8 cellular contexts compared by ENCODE assay signal in genomic region chr18:2641638-2642037, GRCh38. TPM values are rescaled to one million over a fixed set of nuclear protein-coding genes. Genes with fewer than 3 reads are reported as not detected.
DNase-seq lines count a peak whose midpoint lies in the region; ATAC-seq, FAIRE-seq and TF ChIP-seq lines count a peak whose summit lies in the region.

No MANE protein-coding gene starts in this region.

- no peak overlapping the region for H3K27ac ChIP-seq in astrocyte (ENCODE audit: low read depth, low read length)
- peak overlapping the region; percentile 55 to 100 (median 98) for H3K27ac ChIP-seq in spleen

- H3K4me3 ChIP-seq in astrocyte (ENCODE audit: insufficient read depth, low read depth, low read length) (no peak overlapping the region), spleen (peak overlapping the region in 4 of 8 donors; percentile 3 to 41 (median 16))

- TF ChIP-seq POLR2A in spleen (IDR thresholded peaks at IDR 0.05) = no peak

- no peaks in the 10 kb centered on the region for H3K79me2 ChIP-seq in astrocyte (ENCODE audit: insufficient read depth, low read length)

- no peak for FAIRE-seq in astrocyte (lab: Jason Lieb, UNC)

- H3K4me1 ChIP-seq in astrocyte (ENCODE audit: insufficient read depth, low read length) (no peaks in the 10 kb centered on the region), spleen (peaks cover 14 to 93% (median 56%) of the 10 kb centered on the region in 6 donors)

- peak overlapping the region; percentile 63 for H3K27ac Mint-ChIP-seq in astrocyte (ENCODE audit: unreplicated experiment)

- in situ Hi-C loops in GM13977 (cut with MboI; ENCODE audit: low pct_unique_long_range_greater_than_20kb, low sequenced_read_pairs, unreplicated experiment) = no loop called here

- no peak overlapping the region for H3K9ac ChIP-seq in astrocyte (ENCODE audit: low read length)

- TF ChIP-seq CTCF in GM13977 (IDR thresholded peaks at IDR 0.05; ENCODE audit: extremely low read depth, insufficient read depth, missing control alignments) = no peak
- TF ChIP-seq CTCF in astrocyte (IDR thresholded peaks at IDR 0.05; ENCODE audit: insufficient read depth, low read depth, low read length) = no peak
- no peak for TF ChIP-seq CTCF in spleen (IDR thresholded peaks at IDR 0.05 in 8 of 11, conservative IDR thresholded peaks at IDR 0.05 in 3 of 11)

- H3K9me3 Mint-ChIP-seq in astrocyte (ENCODE audit: unreplicated experiment) = no peaks in the 10 kb centered on the region

- H3K4me3 Mint-ChIP-seq in astrocyte (ENCODE audit: unreplicated experiment) = no peak overlapping the region

- H2AFZ ChIP-seq in astrocyte (ENCODE audit: low read depth, low read length) = no peak overlapping the region

- H3K27me3 ChIP-seq in astrocyte (ENCODE audit: insufficient read depth, low read length) (no peaks in the 10 kb centered on the region), spleen (replicated peaks in 1 of 7) (no peaks in the 10 kb centered on the region)

- H3K9me3 ChIP-seq in astrocyte (ENCODE audit: insufficient read depth, low read depth, low read length) (no peaks in the 10 kb centered on the region), spleen (no peaks in the 10 kb centered on the region)

- peak; percentile 70 for DNase-seq in GM13977 (ENCODE audit: low spot score)
- DNase-seq in astrocyte (ENCODE audit: low read depth) = no peak
- DNase-seq in spleen = no peak
- DNase-seq in LoVo (ENCODE audit: low spot score) = no peak
- no peak for DNase-seq in islet precursor cell
- DNase-seq in D341Med (ENCODE audit: low spot score) = no peak

- H3K36me3 ChIP-seq in astrocyte (ENCODE audit: insufficient read depth, low read length) (no peaks in the 10 kb centered on the region), spleen (no peaks in the 10 kb centered on the region)

- H3K36me3 Mint-ChIP-seq in astrocyte (ENCODE audit: low read depth, unreplicated experiment) = no peaks in the 10 kb centered on the region

- peak; percentile 65 for ATAC-seq in GM21390 (IDR thresholded peaks at IDR 0.05; ENCODE audit: unreplicated experiment)
- ATAC-seq in HG03575 (IDR thresholded peaks at IDR 0.05; ENCODE audit: extremely low read depth, insufficient number of reproducible peaks, low FRiP score, unreplicated experiment) = peak; percentile 67

- peaks cover 7% of the 10 kb centered on the region for H3K4me1 Mint-ChIP-seq in astrocyte (ENCODE audit: low read depth, unreplicated experiment)

- H3K27me3 Mint-ChIP-seq in astrocyte (ENCODE audit: low read depth, unreplicated experiment) = no peaks in the 10 kb centered on the region

- intact Hi-C loops in spleen (cut with DNase I; ENCODE audit: low total_unique reads) = loop anchor here (10.0 kb wide), 1 partner anchor 67 kb away; the partner anchor contains the start of genes METTL4 and NDC80

- H4K20me1 ChIP-seq in astrocyte (ENCODE audit: insufficient read depth, low read length) = no peaks in the 10 kb centered on the region

- 0 to 6% (median 2%) methylated on average over 2 of the region's 2 CpGs for WGBS in spleen, 5 donors

- no peak overlapping the region for H3K4me2 ChIP-seq in astrocyte (ENCODE audit: low read length)

RNA-seq across cellular contexts. Expression of gene SMCHD1, which starts 13.9 kb away (rescaled TPM):
- 29.6 and 29.7 TPM in 2 replicates for total RNA-seq in astrocyte
- total RNA-seq in spleen = 100 to 1,000 TPM; 142 to 361 (median 203) TPM
- 10 to 100 TPM; 14.7 to 15.5 (median 15.1) TPM for polyA plus RNA-seq in spleen
